8 cellular contexts compared by ENCODE assay signal in genomic region chr17:6913608-6914443, GRCh38.
DNase-seq lines count a peak whose midpoint lies in the region; ATAC-seq and TF ChIP-seq lines count a peak whose summit lies in the region.

No MANE protein-coding gene starts in this region.

- H3K4me2 ChIP-seq in OCI-LY1 (ENCODE audit: low read length): peak overlapping the region; percentile 64

- intact Hi-C loops in A673 (cut with micrococcal nuclease; ENCODE audit: unreplicated experiment): loop anchor here (1.0 to 5.0 kb wide), 3 partner anchors 91 to 223 kb away; partner anchors contain the start of gene BCL6B
- intact Hi-C loops in naive thymus-derived CD4-positive, alpha-beta T cell (cut with micrococcal nuclease): loop anchor here (1.0 to 5.0 kb wide), 3 partner anchors 90 to 223 kb away; no protein-coding TSS in a partner anchor

- no peaks in the 10 kb centered on the region for H3K36me3 Mint-ChIP-seq in naive thymus-derived CD4-positive, alpha-beta T cell

- peak; percentile 58 for ATAC-seq in esophagus mucosa
- ATAC-seq in naive thymus-derived CD4-positive, alpha-beta T cell: peak; percentile 90

- TF ChIP-seq CTCF in A673 (conservative IDR thresholded peaks at IDR 0.05; ENCODE audit: low read depth, low read length): peak; percentile 89
- TF ChIP-seq CTCF in OCI-LY1 (IDR thresholded peaks at IDR 0.05; ENCODE audit: low read length): peak; percentile 90

- CTCF ChIA-PET in A673 (lab: Charles Lee): interaction anchor here (0.6 to 3.8 kb wide), 10 partner anchors 22 to 132 kb away, joined by 3 to 40 read pairs (median 3); partner anchors contain the start of gene SLC16A13
- CTCF ChIA-PET in naive thymus-derived CD4-positive, alpha-beta T cell (lab: Charles Lee): interaction anchor here (0.6 to 4.9 kb wide), 19 partner anchors 9 to 1442 kb away, joined by 3 to 121 read pairs (median 4); partner anchors contain the start of gene RNASEK

- no peaks in the 10 kb centered on the region for H3K9me2 ChIP-seq in OCI-LY1 (ENCODE audit: low read depth, low read length)

- H3K4me3 Mint-ChIP-seq in naive thymus-derived CD4-positive, alpha-beta T cell: peak overlapping the region; percentile 81 to 93 (median 88)

- H3K9me3 Mint-ChIP-seq in naive thymus-derived CD4-positive, alpha-beta T cell: no peaks in the 10 kb centered on the region

- no peak overlapping the region for H2AFZ ChIP-seq in OCI-LY1 (ENCODE audit: low read length)

- POLR2A ChIA-PET in A673 (lab: Charles Lee; ENCODE audit: low non-redundant PET): interaction anchor here (0.6 kb wide), 1 partner anchor 24 kb away, joined by 10 read pairs; no protein-coding TSS in a partner anchor
- POLR2A ChIA-PET in naive thymus-derived CD4-positive, alpha-beta T cell (lab: Charles Lee): interaction anchor here (1.1 to 1.9 kb wide), 4 partner anchors 72 to 126 kb away, joined by 3 to 7 read pairs (median 3); partner anchors contain the start of gene RNASEK

- peak overlapping the region; percentile 44 for H3K4me3 ChIP-seq in A673 (ENCODE audit: low read depth, low read length, poor library complexity, severe bottlenecking)
- H3K4me3 ChIP-seq in OCI-LY1 (ENCODE audit: low read depth, low read length, poor library complexity, severe bottlenecking): peak overlapping the region; percentile 43
- H3K4me3 ChIP-seq in naive thymus-derived CD4-positive, alpha-beta T cell (ENCODE audit: low read length): peak overlapping the region; percentile 45

- no peaks in the 10 kb centered on the region for H3K4me1 ChIP-seq in A673 (ENCODE audit: insufficient read depth, low read length, poor library complexity, severe bottlenecking)
- peaks cover 6% of the 10 kb centered on the region for H3K4me1 ChIP-seq in OCI-LY1 (ENCODE audit: insufficient read depth, low read length, severe bottlenecking)
- peaks cover 0 to 6% of the 10 kb centered on the region in 2 donors for H3K4me1 ChIP-seq in naive thymus-derived CD4-positive, alpha-beta T cell (ENCODE audit: control insufficient read depth in 2 of 2, insufficient read depth in 2 of 2, low read length in 2 of 2)

- BruUV-seq in A673 (replicated peaks; lab: Mats Ljungman, UMichigan): no TSS peak

- H3K4me1 Mint-ChIP-seq in naive thymus-derived CD4-positive, alpha-beta T cell: peaks cover 9 to 24% (median 19%) of the 10 kb centered on the region in 7 donors

- no peaks in the 10 kb centered on the region for H3K36me3 ChIP-seq in A673 (ENCODE audit: insufficient read depth, low read length, poor library complexity, severe bottlenecking)
- no peaks in the 10 kb centered on the region for H3K36me3 ChIP-seq in OCI-LY1 (ENCODE audit: insufficient read depth, low read length)
- no peaks in the 10 kb centered on the region for H3K36me3 ChIP-seq in naive thymus-derived CD4-positive, alpha-beta T cell (ENCODE audit: control insufficient read depth in 2 of 3, insufficient read depth in 3 of 3, low read length in 3 of 3)

- H3K27ac ChIP-seq in A673 (ENCODE audit: low read depth, low read length, poor library complexity, severe bottlenecking) (no peak overlapping the region), OCI-LY1 (ENCODE audit: low read depth, low read length, poor library complexity, severe bottlenecking) (no peak overlapping the region)
- no peak overlapping the region for H3K27ac ChIP-seq in naive thymus-derived CD4-positive, alpha-beta T cell (ENCODE audit: low read depth, low read length)

- H3K27ac Mint-ChIP-seq in naive thymus-derived CD4-positive, alpha-beta T cell: peak overlapping the region in 5 of 9 donors; percentile 12 to 88 (median 38)

- no peaks in the 10 kb centered on the region for H3K79me2 ChIP-seq in OCI-LY1 (ENCODE audit: insufficient read depth, low read length)

- no peaks in the 10 kb centered on the region for H4K20me1 ChIP-seq in OCI-LY1 (ENCODE audit: insufficient read depth, low read length)

- H3K27me3 ChIP-seq in A673 (replicated peaks; ENCODE audit: insufficient read depth, low read depth, low read length, poor library complexity) (peaks cover 6% of the 10 kb centered on the region), OCI-LY1 (ENCODE audit: insufficient read depth, low read length) (no peaks in the 10 kb centered on the region)
- no peaks in the 10 kb centered on the region for H3K27me3 ChIP-seq in naive thymus-derived CD4-positive, alpha-beta T cell (ENCODE audit: control insufficient read depth in 2 of 2, insufficient read depth in 2 of 2, low read length in 2 of 2)

- DNase-seq in A673 (ENCODE audit: low spot score) (peak; percentile 88), GOT3 (lab: John Stamatoyannopoulos, UW) (peak; percentile 41), activated T-cell treated with anti-CD3 and anti-CD28 coated beads for 24 hours (ENCODE audit: low read depth) (peak; percentile 67), NCI-H128 (lab: John Stamatoyannopoulos, UW; ENCODE audit: unreplicated experiment) (no peak)
- peak; percentile 48 to 76 (median 70) for DNase-seq in naive thymus-derived CD4-positive, alpha-beta T cell
- peak; percentile 76 for DNase-seq in stimulated activated CD8-positive, alpha-beta memory T cell treated with anti-CD3 and anti-CD28 coated beads, Interleukin-7, amount 100 ng/mL, for 24 hours (ENCODE audit: low read depth)

- H3K9ac ChIP-seq in OCI-LY1 (ENCODE audit: low read length): no peak overlapping the region; the same call in 1 of the 2 replicates

- no peaks in the 10 kb centered on the region for H3K9me3 ChIP-seq in A673 (ENCODE audit: low read depth, low read length, poor library complexity, severe bottlenecking)
- no peaks in the 10 kb centered on the region for H3K9me3 ChIP-seq in OCI-LY1 (ENCODE audit: low read length)
- H3K9me3 ChIP-seq in naive thymus-derived CD4-positive, alpha-beta T cell (ENCODE audit: control insufficient read depth in 2 of 3, low read length in 3 of 3): no peaks in the 10 kb centered on the region

- H3K27me3 Mint-ChIP-seq in naive thymus-derived CD4-positive, alpha-beta T cell: peaks cover 0 to 43% (median 0%) of the 10 kb centered on the region in 5 donors

- H3F3A ChIP-seq in OCI-LY1 (ENCODE audit: insufficient read depth, low read length): no peaks in the 10 kb centered on the region
